In genomic region chr14:26687438-26687837, GRCh38 we compare ENCODE assay signal across 20 cellular contexts.
"Had no signal": no experiment of that assay in that cellular context is flagged by ENCODE, and none has a peak within 500 bp of the region (broad histone marks: within the 10 kb centered on the region; RNA-seq: fewer than 3 reads in every experiment).

No MANE protein-coding gene starts in this region.

- H3K9ac ChIP-seq: parathyroid adenoma had no signal

- ATAC-seq: mucosa of descending colon; natural killer cell treated with Interleukin-12 subunit alpha and Interleukin-12 subunit beta and Interleukin-15 and Interleukin-18, amount 100 ng/mL, for 72 hours; right cardiac atrium had no signal

- DNase-seq: dermis blood vessel endothelial cell; effector memory CD4-positive, alpha-beta T cell; erythroblast; esophagus squamous epithelium; mammary epithelial cell; mucosa of descending colon; naive B cell; right cardiac atrium; spleen; stimulated activated naive CD4-positive, alpha-beta T cell; testis; uterus had no signal

- H3K36me3 ChIP-seq: esophagus squamous epithelium, neutrophil, prostate gland, spleen, tibial nerve, upper lobe of left lung, uterus had no signal

- H3K79me2 ChIP-seq: parathyroid adenoma had no signal

- H3K4me1 ChIP-seq: esophagus squamous epithelium, parathyroid adenoma, prostate gland, spleen, testis, tibial nerve, upper lobe of left lung, uterus had no signal

- H3K27ac ChIP-seq: coronary artery, esophagus squamous epithelium, neutrophil, parathyroid adenoma, prostate gland, skin epidermis, spleen, testis, tibial nerve, upper lobe of left lung, uterus had no signal

- H3K4me3 ChIP-seq: coronary artery, esophagus squamous epithelium, mucosa of descending colon, prostate gland, skin epidermis, spleen, testis, tibial nerve, upper lobe of left lung, uterus had no signal

- H2AFZ ChIP-seq: parathyroid adenoma had no signal

- H3K9me3 ChIP-seq: esophagus squamous epithelium, mucosa of descending colon, neutrophil, prostate gland, testis, upper lobe of left lung, uterus had no signal

- H3K27me3 ChIP-seq: esophagus squamous epithelium, neutrophil, spleen, testis, tibial nerve, upper lobe of left lung, uterus had no signal
